In the genomic region with DNA sequence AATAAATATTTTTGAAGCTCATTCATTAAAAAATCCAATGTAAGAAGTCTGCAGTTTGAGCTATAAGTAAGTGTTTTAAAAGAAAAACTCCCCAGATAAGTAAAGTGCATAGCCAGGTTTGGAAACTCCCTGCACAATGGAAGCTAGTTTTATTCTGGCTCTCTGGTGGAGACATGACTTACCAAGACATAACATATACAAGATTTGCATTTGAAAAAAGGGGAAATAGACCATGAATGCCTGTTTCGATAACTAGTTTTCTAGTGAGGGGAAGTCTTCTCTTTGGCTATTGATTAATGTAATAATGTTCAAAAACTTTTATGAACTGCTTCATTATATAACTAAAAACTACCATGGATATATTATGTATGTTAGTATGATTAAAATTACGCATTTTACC, we compare ENCODE assay signal across 1 cellular context.
TF ChIP-seq lines count a peak whose summit lies in the region.

No MANE protein-coding gene starts in this region.

TF ChIP-seq in GM12878, 131 proteins besides CTCF, POLR2A, EP300 and RAD21 (continued from another document):
- TF ChIP-seq, protein P1, sequence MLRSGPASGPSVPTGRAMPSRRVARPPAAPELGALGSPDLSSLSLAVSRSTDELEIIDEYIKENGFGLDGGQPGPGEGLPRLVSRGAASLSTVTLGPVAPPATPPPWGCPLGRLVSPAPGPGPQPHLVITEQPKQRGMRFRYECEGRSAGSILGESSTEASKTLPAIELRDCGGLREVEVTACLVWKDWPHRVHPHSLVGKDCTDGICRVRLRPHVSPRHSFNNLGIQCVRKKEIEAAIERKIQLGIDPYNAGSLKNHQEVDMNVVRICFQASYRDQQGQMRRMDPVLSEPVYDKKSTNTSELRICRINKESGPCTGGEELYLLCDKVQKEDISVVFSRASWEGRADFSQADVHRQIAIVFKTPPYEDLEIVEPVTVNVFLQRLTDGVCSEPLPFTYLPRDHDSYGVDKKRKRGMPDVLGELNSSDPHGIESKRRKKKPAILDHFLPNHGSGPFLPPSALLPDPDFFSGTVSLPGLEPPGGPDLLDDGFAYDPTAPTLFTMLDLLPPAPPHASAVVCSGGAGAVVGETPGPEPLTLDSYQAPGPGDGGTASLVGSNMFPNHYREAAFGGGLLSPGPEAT (IDR thresholded peaks at IDR 0.05; ENCODE audit: low read depth) = peak; percentile 89
- TF ChIP-seq NR2C2 (IDR thresholded peaks at IDR 0.05; ENCODE audit: borderline replicate concordance, control insufficient read depth, insufficient read length, low read depth) = no peak
- no peak for TF ChIP-seq POLR2AphosphoS2 (IDR thresholded peaks at IDR 0.05; ENCODE audit: low read depth, low read length)
- peak; percentile 62; the same call in 1 of the 2 replicates for TF ChIP-seq SPI1 (IDR thresholded peaks at IDR 0.05; ENCODE audit: borderline replicate concordance, insufficient read depth, low read depth, low read length)
